Comparison of ENCODE assay signal across 37 cellular contexts in the genomic region with DNA sequence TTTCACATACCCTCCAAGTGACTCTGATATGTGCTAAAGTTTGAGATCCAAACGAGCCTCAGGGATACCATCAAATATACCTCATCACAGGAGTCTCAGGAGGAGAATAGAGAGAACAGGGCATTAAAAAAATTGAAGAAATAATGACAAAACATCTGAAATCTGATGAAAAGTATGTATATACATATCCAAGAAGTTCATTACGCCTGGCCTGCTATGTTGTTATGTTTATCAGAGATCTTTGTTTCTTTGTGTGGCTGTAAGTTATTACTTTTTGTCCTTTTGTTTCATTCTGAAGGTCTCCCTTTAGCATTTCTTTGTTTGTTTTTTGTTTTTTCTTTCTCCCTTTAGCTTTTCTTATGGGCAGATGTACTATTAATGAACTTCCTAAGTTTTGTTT. TPM values are rescaled to one million over a fixed set of nuclear protein-coding genes. Genes with fewer than 3 reads are reported as not detected.
"Had no signal": no experiment of that assay in that cellular context is flagged by ENCODE, and none has a peak within 500 bp of the region (broad histone marks: within the 10 kb centered on the region; RNA-seq: fewer than 3 reads in every experiment).

No MANE protein-coding gene starts in this region.

- DNase-seq: activated effector memory CD4-positive, alpha-beta T cell treated with anti-CD3 and anti-CD28 coated beads, Interleukin-2, amount 50 U/mL, for 16 hours; activated effector memory CD4-positive, alpha-beta T cell treated with Interleukin-2 at 50 U/mL for 16 hours; activated gamma-delta T cell; activated gamma-delta T cell treated with Interleukin-2 at 50 U/mL for 16 hours; activated naive CD4-positive, alpha-beta T cell; activated naive CD4-positive, alpha-beta T cell treated with anti-CD3 and anti-CD28 coated beads for 36 hours; activated naive CD4-positive, alpha-beta T cell treated with anti-CD3 and anti-CD28 coated beads, Interleukin-2, amount 50 U/mL, for 16 hours; activated naive CD4-positive, alpha-beta T cell treated with Interleukin-2 at 50 U/mL for 16 hours; activated naive CD8-positive, alpha-beta T cell treated with anti-CD3 and anti-CD28 coated beads for 36 hours; activated naive CD8-positive, alpha-beta T cell treated with anti-CD3 and anti-CD28 coated beads, Interleukin-2, amount 10 ng/mL, durations not matched to agents 7 days and 5 days; activated naive CD8-positive, alpha-beta T cell treated with anti-CD3 and anti-CD28 coated beads, Interleukin-2, amount 50 U/mL, for 24 hours; activated T-cell treated with anti-CD3 and anti-CD28 coated beads, Interleukin-2, amount 50 U/mL, for 24 hours; activated T-cell treated with anti-CD3 and anti-CD28 coated beads, Interleukin-2, amount 50 U/mL, for 4 hours; activated T-cell treated with anti-CD3 and anti-CD28 coated beads, Interleukin-2, amount 50 U/mL, for 48 hours; activated T-cell treated with anti-CD3 and anti-CD28 coated beads, Interleukin-2, amount 50 U/mL, for 72 hours; adrenal gland; amniotic stem cell; amygdala; anterior cingulate cortex; aorta; body of pancreas; brain microvascular endothelial cell; caudate nucleus; central memory CD4-positive, alpha-beta T cell; cerebellar nuclear complex had no signal

- H3K4me1 ChIP-seq: adrenal gland, ascending aorta, body of pancreas, breast epithelium had no signal

- H3K9me3 ChIP-seq: adrenal gland, ascending aorta, body of pancreas, breast epithelium had no signal

- H3K27me3 ChIP-seq: adrenal gland, ascending aorta, body of pancreas, brain microvascular endothelial cell, breast epithelium had no signal

- H3K36me3 ChIP-seq: adrenal gland, ascending aorta, brain microvascular endothelial cell, breast epithelium, cardiac muscle cell had no signal

- H3K4me3 ChIP-seq: adrenal gland, ascending aorta, body of pancreas, breast epithelium, cardiac muscle cell had no signal

- FAIRE-seq: astrocyte, bronchial epithelial cell had no signal

- H3K27ac ChIP-seq: adrenal gland, ascending aorta, body of pancreas, brain microvascular endothelial cell, breast epithelium, cardiac muscle cell had no signal

RNA-seq across cellular contexts. Expression of gene CCL19, which starts 2.5 kb away (rescaled TPM):
- total RNA-seq: activated naive CD4-positive, alpha-beta T cell treated with anti-CD3 and anti-CD28 coated beads for 36 hours; activated naive CD4-positive, alpha-beta T cell treated with anti-CD3 and anti-CD28 coated beads, Interleukin-2, amount 50 U/mL, for 72 hours; activated naive CD8-positive, alpha-beta T cell treated with anti-CD3 and anti-CD28 coated beads for 36 hours; activated naive CD8-positive, alpha-beta T cell treated with anti-CD3 and anti-CD28 coated beads, Interleukin-2, amount 10 ng/mL, durations not matched to agents 7 days and 5 days; activated T-cell treated with anti-CD3 and anti-CD28 coated beads, Interleukin-2, amount 50 U/mL, for 72 hours; activated T-helper 1 cell treated with anti-CD3 and anti-CD28 coated beads, Interleukin-12 subunit alpha, Interleukin-12 subunit beta, Interleukin-2, Interleukin-4 antibody, amounts not matched to agents 30 ng/mL and 10 ng/mL and 1 ng/mL, durations not matched to agents 14 hours and 24 hours and 36 hours; activated T-helper 17 cell treated with anti-CD3 and anti-CD28 coated beads, Interleukin-2, amount 50 U/mL, for 72 hours; activated T-helper 2 cell treated with anti-CD3 and anti-CD28 coated beads, Interferon-gamma antibody, Interleukin-2, Interleukin-4, amounts not matched to agents 10 μg/mL and 5 μg/mL and 100 μg/mL, durations not matched to agents 14 hours and 24 hours and 36 hours; astrocyte; body of pancreas; bronchial epithelial cell; cardiac muscle cell; cerebellum; chondrocyte had no signal
- polyA plus RNA-seq: cardiac muscle cell had no signal

RNA-seq across cellular contexts. Expression of gene CCL21, which starts 16.4 kb away (rescaled TPM):
- total RNA-seq: activated naive CD4-positive, alpha-beta T cell treated with anti-CD3 and anti-CD28 coated beads for 36 hours; activated naive CD4-positive, alpha-beta T cell treated with anti-CD3 and anti-CD28 coated beads, Interleukin-2, amount 50 U/mL, for 72 hours; activated naive CD8-positive, alpha-beta T cell treated with anti-CD3 and anti-CD28 coated beads for 36 hours; activated naive CD8-positive, alpha-beta T cell treated with anti-CD3 and anti-CD28 coated beads, Interleukin-2, amount 10 ng/mL, durations not matched to agents 7 days and 5 days; activated T-cell treated with anti-CD3 and anti-CD28 coated beads, Interleukin-2, amount 50 U/mL, for 4 hours; activated T-cell treated with anti-CD3 and anti-CD28 coated beads, Interleukin-2, amount 50 U/mL, for 72 hours; activated T-helper 1 cell treated with anti-CD3 and anti-CD28 coated beads, Interleukin-12 subunit alpha, Interleukin-12 subunit beta, Interleukin-2, Interleukin-4 antibody, amounts not matched to agents 30 ng/mL and 10 ng/mL and 1 ng/mL, durations not matched to agents 14 hours and 24 hours and 36 hours; activated T-helper 17 cell treated with anti-CD3 and anti-CD28 coated beads, Interleukin-2, amount 50 U/mL, for 72 hours; activated T-helper 2 cell treated with anti-CD3 and anti-CD28 coated beads, Interferon-gamma antibody, Interleukin-2, Interleukin-4, amounts not matched to agents 10 μg/mL and 5 μg/mL and 100 μg/mL, durations not matched to agents 14 hours and 24 hours and 36 hours; astrocyte; bronchial epithelial cell; cerebellum; chondrocyte had no signal

RNA-seq across cellular contexts. Expression of gene CCL27, which starts 31.1 kb away (rescaled TPM):
- total RNA-seq: aorta, body of pancreas, breast epithelium, cardiac septum, cerebellum, chondrocyte had no signal
- polyA plus RNA-seq: aorta had no signal
